ENCODE assay signal across 1 cellular context in genomic region chr15:83057002-83057401, GRCh38.
TF ChIP-seq lines count a peak whose summit lies in the region.

No MANE protein-coding gene starts in this region.

TF ChIP-seq in H1, 55 proteins besides CTCF, POLR2A, EP300 and RAD21:
- TF ChIP-seq KDM5A (IDR thresholded peaks at IDR 0.05; ENCODE audit: low read length) (no peak), CREB1 (IDR thresholded peaks at IDR 0.05) (no peak), SP4 (IDR thresholded peaks at IDR 0.05; ENCODE audit: low read length) (no peak), CHD2 (IDR thresholded peaks at IDR 0.05; ENCODE audit: low read length) (no peak), GTF2F1 (IDR thresholded peaks at IDR 0.05; ENCODE audit: borderline replicate concordance, low read depth, low read length) (no peak)
